Comparison of ENCODE assay signal across 8 cellular contexts in genomic region chr1:178094752-178095645, GRCh38. TPM values are rescaled to one million over a fixed set of nuclear protein-coding genes. Genes with fewer than 3 reads are reported as not detected.
DNase-seq lines count a peak whose midpoint lies in the region; ATAC-seq and TF ChIP-seq lines count a peak whose summit lies in the region.

No MANE protein-coding gene starts in this region.

- TF ChIP-seq CTCF in PC-9 (conservative IDR thresholded peaks at IDR 0.05): no peak
- TF ChIP-seq CTCF in fibroblast of lung (conservative IDR thresholded peaks at IDR 0.05 in 1 of 2, IDR thresholded peaks at IDR 0.05 in 1 of 2; ENCODE audit: low read depth in 1 of 2, low read length in 2 of 2): peak in 1 of 2 donors; percentile 2
- TF ChIP-seq CTCF in progenitor cell of endocrine pancreas (IDR thresholded peaks at IDR 0.05; ENCODE audit: unreplicated experiment): no peak

- peak overlapping the region; percentile 79 for H3K4me3 Mint-ChIP-seq in progenitor cell of endocrine pancreas (ENCODE audit: low read depth)

- DNase-seq in EH (ENCODE audit: low read depth): peak; percentile 81
- DNase-seq in PC-9: peak; percentile 11 to 68
- DNase-seq in fibroblast of lung (ENCODE audit: low read depth in 2 of 2): peak; percentile 22 to 87
- DNase-seq in progenitor cell of endocrine pancreas (ENCODE audit: low spot score, unreplicated experiment): no peak
- DNase-seq in SHP77 (lab: John Stamatoyannopoulos, UW): no peak
- no peak for DNase-seq in cortex of kidney (lab: John Stamatoyannopoulos, UW)
- DNase-seq in NCI-H2171 treated with DMSO at 0.1 percent for 48 hours (lab: John Stamatoyannopoulos, UW): no peak

- peak overlapping the region; percentile 85 for H3K4me3 ChIP-seq in PC-9
- peak overlapping the region; percentile 71 to 98 (median 78) for H3K4me3 ChIP-seq in fibroblast of lung (replicated peaks in 1 of 4; ENCODE audit: control extremely low read depth in 1 of 4, insufficient read depth in 1 of 4, low read depth in 3 of 4, low read length in 4 of 4)

- POLR2A ChIA-PET in PC-9 (lab: Charles Lee; ENCODE audit: unreplicated experiment): interaction anchor here (0.6 to 0.9 kb wide), 4 partner anchors 34 to 173 kb away, joined by 3 to 24 read pairs (median 4); no protein-coding TSS in a partner anchor

- H4K20me1 ChIP-seq in PC-9 (ENCODE audit: insufficient read depth): peaks cover 7% of the 10 kb centered on the region; the same call in 1 of the 2 replicates
- no peaks in the 10 kb centered on the region for H4K20me1 ChIP-seq in fibroblast of lung (ENCODE audit: control insufficient read depth, extremely low read depth, insufficient read depth, low read length)

- H3K79me2 ChIP-seq in PC-9 (ENCODE audit: low read depth) (peaks cover 74% of the 10 kb centered on the region), fibroblast of lung (ENCODE audit: control insufficient read depth, insufficient read depth, low read length) (peaks cover 58% of the 10 kb centered on the region)

- peak overlapping the region; percentile 90 for H3K27ac Mint-ChIP-seq in progenitor cell of endocrine pancreas

- no peaks in the 10 kb centered on the region for H3K27me3 ChIP-seq in PC-9 (ENCODE audit: insufficient read depth, low read depth)
- no peaks in the 10 kb centered on the region for H3K27me3 ChIP-seq in fibroblast of lung (ENCODE audit: control insufficient read depth, insufficient read depth, low read length)

- peak overlapping the region; percentile 89 for H3K9ac ChIP-seq in fibroblast of lung (ENCODE audit: insufficient read depth, low read length)

- no peaks in the 10 kb centered on the region for H3K36me3 Mint-ChIP-seq in progenitor cell of endocrine pancreas (ENCODE audit: insufficient read depth)

- H3K9me2 ChIP-seq in PC-9 (ENCODE audit: insufficient read depth): no peaks in the 10 kb centered on the region

- ATAC-seq in GM19397 (IDR thresholded peaks at IDR 0.05; ENCODE audit: unreplicated experiment): no peak

- CTCF ChIA-PET in PC-9 (lab: Charles Lee): interaction anchor here (1.2 kb wide), 1 partner anchor 187 kb away, joined by 3 read pairs; no protein-coding TSS in a partner anchor

- H3K4me2 ChIP-seq in PC-9: peak overlapping the region; percentile 91
- H3K4me2 ChIP-seq in fibroblast of lung (ENCODE audit: extremely low read depth, insufficient read depth, low read length): peak overlapping the region; percentile 88

- H3K36me3 ChIP-seq in PC-9 (ENCODE audit: low read depth): no peaks in the 10 kb centered on the region
- no peaks in the 10 kb centered on the region for H3K36me3 ChIP-seq in fibroblast of lung (ENCODE audit: control insufficient read depth, insufficient read depth, low read length)

- H2AFZ ChIP-seq in PC-9 (peak overlapping the region; percentile 86; the same call in 1 of the 2 replicates), fibroblast of lung (ENCODE audit: low read length) (peak overlapping the region; percentile 67)

- H3K27me3 Mint-ChIP-seq in progenitor cell of endocrine pancreas: no peaks in the 10 kb centered on the region

- H3K9me3 ChIP-seq in PC-9 (ENCODE audit: insufficient read depth, low read depth) (no peaks in the 10 kb centered on the region), fibroblast of lung (ENCODE audit: control insufficient read depth, insufficient read depth, low read depth, low read length) (no peaks in the 10 kb centered on the region)

- no peaks in the 10 kb centered on the region for H3K9me3 Mint-ChIP-seq in progenitor cell of endocrine pancreas (ENCODE audit: low read depth)

- peak overlapping the region; percentile 76 for H3K27ac ChIP-seq in PC-9
- H3K27ac ChIP-seq in fibroblast of lung (ENCODE audit: insufficient read depth, low read length): peak overlapping the region; percentile 88

- peaks cover 41% of the 10 kb centered on the region for H3K4me1 Mint-ChIP-seq in progenitor cell of endocrine pancreas (ENCODE audit: low read depth)

- peaks cover 39% of the 10 kb centered on the region; the same call in 1 of the 2 replicates for H3F3A ChIP-seq in PC-9 (ENCODE audit: insufficient read depth, low read depth)

- BruUV-seq in PC-9 (replicated peaks; lab: Mats Ljungman, UMichigan): TSS peak; percentile 35

- H3K4me1 ChIP-seq in PC-9 (replicated peaks; ENCODE audit: insufficient read depth) (peaks cover 55% of the 10 kb centered on the region), fibroblast of lung (ENCODE audit: control insufficient read depth, extremely low read depth, insufficient read depth, low read length) (peaks cover 13% of the 10 kb centered on the region)

- intact Hi-C loops in PC-9 (cut with micrococcal nuclease; ENCODE audit: unreplicated experiment): loop anchor here (2.0 kb wide), 2 partner anchors 32 to 188 kb away; no protein-coding TSS in a partner anchor

RNA-seq across cellular contexts. Expression of gene RASAL2, which starts 1.1 kb away (rescaled TPM):
- 47.8 and 54.1 TPM in 2 replicates for total RNA-seq in PC-9 (2021)
- 6.4 and 11.9 TPM in 2 replicates for total RNA-seq in fibroblast of lung
- 20.5 and 21.8 TPM in 2 replicates for polyA plus RNA-seq in fibroblast of lung
- polyA plus RNA-seq in fibroblast of lung (2012): 7.9 and 9.8 TPM in 2 replicates
- 26.8 and 31.5 TPM in 2 replicates for polyA minus RNA-seq in fibroblast of lung (ENCODE audit: low replicate concordance)
- total RNA-seq in progenitor cell of endocrine pancreas: 28.5 and 30.5 TPM in 2 replicates

Comparison
In these comparisons a context has a peak if more than half of its experiments do, and no peak if none do; other contexts are left out.
1. DNase-seq: peak in EH (single experiment), PC-9 (2 of 2) and fibroblast of lung (2 of 2); none in progenitor cell of endocrine pancreas (single experiment), SHP77 (0 of 2), cortex of kidney (single experiment) and NCI-H2171 treated with DMSO at 0.1 percent for 48 hours (single experiment).